In genomic region chr7:138898255-138898654, GRCh38 we compare ENCODE assay signal across 13 cellular contexts.
DNase-seq lines count a peak whose midpoint lies in the region; ATAC-seq and TF ChIP-seq lines count a peak whose summit lies in the region.
"Had no signal": no experiment of that assay in that cellular context is flagged by ENCODE, and none has a peak within 500 bp of the region (broad histone marks: within the 10 kb centered on the region; RNA-seq: fewer than 3 reads in every experiment).

No MANE protein-coding gene starts in this region.

- H3K4me1 ChIP-seq in SK-N-SH (ENCODE audit: control insufficient read depth in 1 of 2, insufficient read depth in 2 of 2, low read depth in 1 of 2, low read length in 1 of 2) = no peaks in the 10 kb centered on the region; a peak in 1 of 4 replicates
- H3K4me1 ChIP-seq in naive thymus-derived CD4-positive, alpha-beta T cell (ENCODE audit: control insufficient read depth in 2 of 2, insufficient read depth in 2 of 2, low read length in 2 of 2) = peaks cover 9 to 26% of the 10 kb centered on the region in 2 donors

- no peak overlapping the region for H3K4me2 ChIP-seq in SK-N-SH

- H3F3A ChIP-seq in SK-N-SH (replicated peaks; ENCODE audit: insufficient read depth) = peaks cover 6% of the 10 kb centered on the region

- TF ChIP-seq CTCF in SK-N-SH (IDR thresholded peaks at IDR 0.05) = no peak

- intact Hi-C loops in naive thymus-derived CD4-positive, alpha-beta T cell (cut with micrococcal nuclease) = loop anchor here in 1 of 2 donors (1.0 kb wide), 1 partner anchor 146 kb away; no protein-coding TSS in a partner anchor

- H3K9me3 ChIP-seq in SK-N-SH = no peaks in the 10 kb centered on the region
- H3K9me3 ChIP-seq in naive thymus-derived CD4-positive, alpha-beta T cell (ENCODE audit: control insufficient read depth in 2 of 3, low read length in 3 of 3) = no peaks in the 10 kb centered on the region

- peaks cover 41 to 52% of the 10 kb centered on the region in 2 experiments for H3K36me3 ChIP-seq in SK-N-SH (replicated peaks in 1 of 2; ENCODE audit: control insufficient read depth in 1 of 2, insufficient read depth in 2 of 2, low read length in 1 of 2)
- H3K36me3 ChIP-seq in naive thymus-derived CD4-positive, alpha-beta T cell (ENCODE audit: control insufficient read depth in 2 of 3, insufficient read depth in 3 of 3, low read length in 3 of 3) = no peaks in the 10 kb centered on the region

- TF ChIP-seq EP300 in SK-N-SH (IDR thresholded peaks at IDR 0.05; ENCODE audit: borderline replicate concordance in 1 of 2, low read depth in 1 of 2, low read length in 1 of 2) = no peak

- H3K4me3 Mint-ChIP-seq in activated CD4-positive, alpha-beta T cell treated with anti-CD3 and anti-CD28 coated beads, Interleukin-2, amount 10 ng/mL, durations not matched to agents 7 days and 5 days = peak overlapping the region; percentile 14
- peak overlapping the region in 7 of 10 donors; percentile 12 to 56 (median 27) for H3K4me3 Mint-ChIP-seq in naive thymus-derived CD4-positive, alpha-beta T cell
- no peak overlapping the region for H3K4me3 Mint-ChIP-seq in natural killer cell treated with Interleukin-12 subunit alpha and Interleukin-12 subunit beta and Interleukin-15 and Interleukin-18, amount 100 ng/mL, for 72 hours
- H3K4me3 Mint-ChIP-seq: brain, IgD-negative memory B cell had no signal

- peak overlapping the region; percentile 83 for H3K27ac Mint-ChIP-seq in activated CD4-positive, alpha-beta T cell treated with anti-CD3 and anti-CD28 coated beads, Interleukin-2, amount 10 ng/mL, durations not matched to agents 7 days and 5 days
- peak overlapping the region in 7 of 9 donors; percentile 16 to 75 (median 46) for H3K27ac Mint-ChIP-seq in naive thymus-derived CD4-positive, alpha-beta T cell
- no peak overlapping the region for H3K27ac Mint-ChIP-seq in natural killer cell treated with Interleukin-12 subunit alpha and Interleukin-12 subunit beta and Interleukin-15 and Interleukin-18, amount 100 ng/mL, for 72 hours
- H3K27ac Mint-ChIP-seq: brain, IgD-negative memory B cell had no signal

- H3K4me3 ChIP-seq in SK-N-SH (ENCODE audit: low read depth in 2 of 2, low read length in 1 of 2) = no peak overlapping the region
- H3K4me3 ChIP-seq in naive thymus-derived CD4-positive, alpha-beta T cell (ENCODE audit: low read length) = no peak overlapping the region

- POLR2A ChIA-PET in SK-N-SH (lab: Yijun Ruan, JAX) = no interaction called here
- POLR2A ChIA-PET in activated CD4-positive, alpha-beta T cell treated with anti-CD3 and anti-CD28 coated beads, Interleukin-2, amount 10 ng/mL, durations not matched to agents 7 days and 5 days (lab: Charles Lee) = no interaction called here
- POLR2A ChIA-PET in naive thymus-derived CD4-positive, alpha-beta T cell (lab: Charles Lee) = no interaction called here

- H3K27ac ChIP-seq in SK-N-SH (ENCODE audit: low read depth in 2 of 2, low read length in 1 of 2) = no peak overlapping the region
- no peak overlapping the region for H3K27ac ChIP-seq in naive thymus-derived CD4-positive, alpha-beta T cell (ENCODE audit: low read depth, low read length)

- CTCF ChIA-PET in SK-N-SH (lab: Yijun Ruan, JAX) = interaction anchor here (0.9 to 5.2 kb wide), 3 partner anchors 12 to 83 kb away, joined by 3 to 30 read pairs (median 3); partner anchors contain the start of gene KIAA1549
- CTCF ChIA-PET in activated CD4-positive, alpha-beta T cell treated with anti-CD3 and anti-CD28 coated beads, Interleukin-2, amount 10 ng/mL, durations not matched to agents 7 days and 5 days (lab: Charles Lee) = interaction anchor here (0.6 to 2.4 kb wide), 4 partner anchors 9 to 66 kb away, joined by 3 to 12 read pairs (median 3); no protein-coding TSS in a partner anchor
- CTCF ChIA-PET in naive thymus-derived CD4-positive, alpha-beta T cell (lab: Charles Lee) = interaction anchor here (1.3 to 1.7 kb wide), 2 partner anchors 9 to 12 kb away, joined by 3 to 11 read pairs; no protein-coding TSS in a partner anchor

- H3K4me1 Mint-ChIP-seq in activated CD4-positive, alpha-beta T cell treated with anti-CD3 and anti-CD28 coated beads, Interleukin-2, amount 10 ng/mL, durations not matched to agents 7 days and 5 days = peaks cover 55% of the 10 kb centered on the region
- H3K4me1 Mint-ChIP-seq in naive thymus-derived CD4-positive, alpha-beta T cell = peaks cover 20 to 53% (median 48%) of the 10 kb centered on the region in 7 donors
- H3K4me1 Mint-ChIP-seq in natural killer cell treated with Interleukin-12 subunit alpha and Interleukin-12 subunit beta and Interleukin-15 and Interleukin-18, amount 100 ng/mL, for 72 hours (ENCODE audit: low read depth in 2 of 2) = no peaks in the 10 kb centered on the region

- no peaks in the 10 kb centered on the region for H3K27me3 ChIP-seq in SK-N-SH (ENCODE audit: insufficient read depth)
- no peaks in the 10 kb centered on the region for H3K27me3 ChIP-seq in naive thymus-derived CD4-positive, alpha-beta T cell (ENCODE audit: control insufficient read depth in 2 of 2, insufficient read depth in 2 of 2, low read length in 2 of 2)

- 87% methylated on average over 3 of the region's 3 CpGs for WGBS in SK-N-SH (ENCODE audit: low lambda C conversion rate)

- H3K36me3 Mint-ChIP-seq in activated CD4-positive, alpha-beta T cell treated with anti-CD3 and anti-CD28 coated beads, Interleukin-2, amount 10 ng/mL, durations not matched to agents 7 days and 5 days (ENCODE audit: low read depth) = peaks cover 4% of the 10 kb centered on the region
- H3K36me3 Mint-ChIP-seq in naive thymus-derived CD4-positive, alpha-beta T cell = peaks cover 0 to 2% (median 0%) of the 10 kb centered on the region in 5 donors
- no peaks in the 10 kb centered on the region for H3K36me3 Mint-ChIP-seq in natural killer cell treated with Interleukin-12 subunit alpha and Interleukin-12 subunit beta and Interleukin-15 and Interleukin-18, amount 100 ng/mL, for 72 hours

- no peak overlapping the region for H2AFZ ChIP-seq in SK-N-SH (ENCODE audit: low read depth)

- no peaks in the 10 kb centered on the region for H3K79me2 ChIP-seq in SK-N-SH (ENCODE audit: insufficient read depth)

- DNase-seq in SK-N-SH = no peak
- DNase-seq in activated CD4-positive, alpha-beta T cell treated with anti-CD3 and anti-CD28 coated beads, Interleukin-2, amount 10 ng/mL, durations not matched to agents 7 days and 5 days = peak; percentile 36
- peak in 4 of 9 donors; percentile 14 to 36 (median 18) for DNase-seq in naive thymus-derived CD4-positive, alpha-beta T cell
- DNase-seq in NOMO-1 treated with DMSO at 0.1 percent for 48 hours (lab: John Stamatoyannopoulos, UW; ENCODE audit: unreplicated experiment) = no peak
- DNase-seq in nucleus accumbens (lab: John Stamatoyannopoulos, UW) = no peak
- DNase-seq in natural killer cell treated with Interleukin-12 subunit alpha and Interleukin-12 subunit beta and Interleukin-15 and Interleukin-18, amount 100 ng/mL, for 72 hours (ENCODE audit: low spot score) = no peak
- DNase-seq: erythroblast, mesendoderm, retina had no signal

- H3K9ac ChIP-seq in SK-N-SH = no peak overlapping the region

- no peaks in the 10 kb centered on the region for H4K20me1 ChIP-seq in SK-N-SH (ENCODE audit: insufficient read depth)

- no peaks in the 10 kb centered on the region for H3K9me2 ChIP-seq in SK-N-SH

- no peak for TF ChIP-seq RAD21 in SK-N-SH (IDR thresholded peaks at IDR 0.05; ENCODE audit: low read length)

- no peaks in the 10 kb centered on the region for H3K9me3 Mint-ChIP-seq in activated CD4-positive, alpha-beta T cell treated with anti-CD3 and anti-CD28 coated beads, Interleukin-2, amount 10 ng/mL, durations not matched to agents 7 days and 5 days
- H3K9me3 Mint-ChIP-seq in naive thymus-derived CD4-positive, alpha-beta T cell = peaks cover 0 to under 1% (median 0%) of the 10 kb centered on the region in 11 donors
- no peaks in the 10 kb centered on the region for H3K9me3 Mint-ChIP-seq in natural killer cell treated with Interleukin-12 subunit alpha and Interleukin-12 subunit beta and Interleukin-15 and Interleukin-18, amount 100 ng/mL, for 72 hours
- H3K9me3 Mint-ChIP-seq: brain, IgD-negative memory B cell had no signal

- H3K27me3 Mint-ChIP-seq in activated CD4-positive, alpha-beta T cell treated with anti-CD3 and anti-CD28 coated beads, Interleukin-2, amount 10 ng/mL, durations not matched to agents 7 days and 5 days = peaks cover 42% of the 10 kb centered on the region
- peaks cover 0 to 66% (median 0%) of the 10 kb centered on the region in 5 donors for H3K27me3 Mint-ChIP-seq in naive thymus-derived CD4-positive, alpha-beta T cell
- H3K27me3 Mint-ChIP-seq in natural killer cell treated with Interleukin-12 subunit alpha and Interleukin-12 subunit beta and Interleukin-15 and Interleukin-18, amount 100 ng/mL, for 72 hours = peaks cover 40 to 58% of the 10 kb centered on the region in 2 donors
- H3K27me3 Mint-ChIP-seq: brain, IgD-negative memory B cell had no signal

- peak; percentile 29; the same call in 2 of the 3 replicates for ATAC-seq in SK-N-SH treated with all-trans-retinoic acid at 6 μM for 48 hours
- peak; percentile 61 for ATAC-seq in HG03342 (IDR thresholded peaks at IDR 0.05; ENCODE audit: unreplicated experiment)
- peak; percentile 49 for ATAC-seq in naive thymus-derived CD4-positive, alpha-beta T cell
- ATAC-seq in natural killer cell treated with Interleukin-12 subunit alpha and Interleukin-12 subunit beta and Interleukin-15 and Interleukin-18, amount 100 ng/mL, for 72 hours = no peak

TF ChIP-seq in SK-N-SH treated with all-trans-retinoic acid at 6 μM for 48 hours, 23 proteins besides CTCF, POLR2A, EP300 and RAD21:
- TF ChIP-seq PPARA (CRISPR knock-in tag; IDR thresholded peaks at IDR 0.05; ENCODE audit: borderline replicate concordance) = no peak

TF ChIP-seq in SK-N-SH, 30 proteins besides CTCF, POLR2A, EP300 and RAD21:
- TF ChIP-seq SIN3A (IDR thresholded peaks at IDR 0.05; ENCODE audit: borderline replicate concordance, low read depth, low read length) = no peak
- no peak for TF ChIP-seq NRF1 (IDR thresholded peaks at IDR 0.05; ENCODE audit: low read depth, low read length)
- TF ChIP-seq GABPA (IDR thresholded peaks at IDR 0.05; ENCODE audit: low read depth) = no peak
- TF ChIP-seq CHD2 (IDR thresholded peaks at IDR 0.05; ENCODE audit: low read length, partially characterized antibody) = no peak
- no peak for TF ChIP-seq RXRA (IDR thresholded peaks at IDR 0.05; ENCODE audit: borderline replicate concordance, low read depth)

Comparison
In these comparisons a context has a peak if more than half of its experiments do, and no peak if none do; other contexts are left out.
1. ATAC-seq: peak in SK-N-SH treated with all-trans-retinoic acid at 6 μM for 48 hours (single experiment), HG03342 (single experiment) and naive thymus-derived CD4-positive, alpha-beta T cell (single experiment); none in natural killer cell treated with Interleukin-12 subunit alpha and Interleukin-12 subunit beta and Interleukin-15 and Interleukin-18, amount 100 ng/mL, for 72 hours (0 of 2).
2. H3K27ac Mint-ChIP-seq: peak in activated CD4-positive, alpha-beta T cell treated with anti-CD3 and anti-CD28 coated beads, Interleukin-2, amount 10 ng/mL, durations not matched to agents 7 days and 5 days (single experiment) and naive thymus-derived CD4-positive, alpha-beta T cell (7 of 9); none in natural killer cell treated with Interleukin-12 subunit alpha and Interleukin-12 subunit beta and Interleukin-15 and Interleukin-18, amount 100 ng/mL, for 72 hours (0 of 2).